In the genomic region with DNA sequence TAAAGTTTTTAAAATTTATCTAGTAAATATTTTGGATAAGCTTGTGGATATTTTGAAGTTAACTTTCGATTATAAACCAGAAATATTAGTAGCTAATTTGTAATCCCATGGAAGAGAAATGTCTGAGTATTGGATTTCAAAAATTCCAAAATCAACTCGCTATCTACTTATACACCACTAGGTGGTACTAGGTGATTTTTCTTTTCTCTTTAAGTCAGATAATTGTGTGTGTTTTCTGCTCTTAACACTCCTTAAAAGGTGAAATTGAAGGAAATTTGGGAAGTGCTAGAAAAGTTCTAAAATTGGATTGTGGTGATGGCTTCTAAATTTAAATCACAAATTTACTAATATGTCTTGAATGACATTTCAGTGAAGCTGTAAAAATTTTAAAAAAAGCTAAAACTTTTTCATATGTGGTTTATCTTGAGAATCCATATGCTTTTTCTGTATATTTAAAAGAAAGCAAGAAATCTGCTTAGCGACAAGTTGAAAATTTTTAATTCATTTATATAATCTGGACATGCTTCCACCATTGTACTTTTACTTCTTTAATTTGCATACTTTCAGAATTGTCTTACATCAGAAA, we compare ENCODE assay signal across 8 cellular contexts.
DNase-seq lines count a peak whose midpoint lies in the region; ATAC-seq and TF ChIP-seq lines count a peak whose summit lies in the region.

No MANE protein-coding gene starts in this region.

- DNase-seq in NCI-H2107 treated with DMSO at 0.1 percent for 48 hours (lab: John Stamatoyannopoulos, UW; ENCODE audit: unreplicated experiment) = peak; percentile 43
- DNase-seq in NCI-H2107 (lab: John Stamatoyannopoulos, UW) = no peak
- peak; percentile 32 for DNase-seq in LHCN-M2 (ENCODE audit: low read depth)
- no peak for DNase-seq in adrenal gland
- peak; percentile 47 for DNase-seq in kidney tubule cell (ENCODE audit: low spot score)
- no peak for DNase-seq in stimulated activated naive B cell treated with anti-CD40 and anti-IgM and Interleukin-4, amounts not matched to agents 10 μg/mL and 1 μg/mL and 100 μg/mL, for 72 hours
- no peak for DNase-seq in Calu3

- H3K4me1 ChIP-seq in adrenal gland (replicated peaks in 1 of 2) = no peaks in the 10 kb centered on the region

- no peak overlapping the region for H3K27ac Mint-ChIP-seq in stimulated activated naive B cell treated with anti-CD40 and anti-IgM and Interleukin-4, amounts not matched to agents 10 μg/mL and 1 μg/mL and 100 μg/mL, for 72 hours
- no peak overlapping the region for H3K27ac Mint-ChIP-seq in Calu3 (ENCODE audit: unreplicated experiment)

- peaks cover 0 to 3% of the 10 kb centered on the region in 2 donors for H3K9me3 Mint-ChIP-seq in stimulated activated naive B cell treated with anti-CD40 and anti-IgM and Interleukin-4, amounts not matched to agents 10 μg/mL and 1 μg/mL and 100 μg/mL, for 72 hours
- no peaks in the 10 kb centered on the region for H3K9me3 Mint-ChIP-seq in Calu3 (ENCODE audit: low read depth, unreplicated experiment)

- H3K4me1 Mint-ChIP-seq in stimulated activated naive B cell treated with anti-CD40 and anti-IgM and Interleukin-4, amounts not matched to agents 10 μg/mL and 1 μg/mL and 100 μg/mL, for 72 hours = no peaks in the 10 kb centered on the region
- peaks cover 33% of the 10 kb centered on the region for H3K4me1 Mint-ChIP-seq in Calu3 (ENCODE audit: low read depth, unreplicated experiment)

- no peaks in the 10 kb centered on the region for H3K36me3 Mint-ChIP-seq in stimulated activated naive B cell treated with anti-CD40 and anti-IgM and Interleukin-4, amounts not matched to agents 10 μg/mL and 1 μg/mL and 100 μg/mL, for 72 hours
- H3K36me3 Mint-ChIP-seq in Calu3 (ENCODE audit: insufficient read depth, unreplicated experiment) = no peaks in the 10 kb centered on the region

- H3K27me3 ChIP-seq in adrenal gland = no peaks in the 10 kb centered on the region

- no peak for TF ChIP-seq POLR2A in adrenal gland (IDR thresholded peaks at IDR 0.05)

- CTCF ChIA-PET in Calu3 (lab: Charles Lee) = interaction anchor here (0.6 to 5.8 kb wide), 5 partner anchors 20 to 127 kb away, joined by 3 to 64 read pairs (median 3); no protein-coding TSS in a partner anchor

- no peak overlapping the region for H3K27ac ChIP-seq in adrenal gland

- intact Hi-C loops in adrenal gland (cut with DNase I) = loop anchor here (5.0 to 10.0 kb wide), 2 partner anchors 115 to 217 kb away; no protein-coding TSS in a partner anchor
- intact Hi-C loops in Calu3 (cut with micrococcal nuclease; ENCODE audit: unreplicated experiment) = loop anchor here (1.0 to 2.0 kb wide), 2 partner anchors 114 to 207 kb away; partner anchors contain the start of gene TFAM

- peaks cover 0 to 8% of the 10 kb centered on the region in 2 donors for H3K27me3 Mint-ChIP-seq in stimulated activated naive B cell treated with anti-CD40 and anti-IgM and Interleukin-4, amounts not matched to agents 10 μg/mL and 1 μg/mL and 100 μg/mL, for 72 hours
- no peaks in the 10 kb centered on the region for H3K27me3 Mint-ChIP-seq in Calu3 (ENCODE audit: unreplicated experiment)

- WGBS in adrenal gland, 4 donors = 14 to 21% (median 18%) methylated on average over 3 of the region's 3 CpGs

- H3K36me3 ChIP-seq in adrenal gland (replicated peaks in 1 of 2) = no peaks in the 10 kb centered on the region

- BruUV-seq in Calu3 (replicated peaks; lab: Mats Ljungman, UMichigan) = no TSS peak

- H3K4me3 ChIP-seq in adrenal gland = no peak overlapping the region

- no peaks in the 10 kb centered on the region for H3K9me3 ChIP-seq in adrenal gland (replicated peaks in 1 of 3)

- ATAC-seq in HG02588 (IDR thresholded peaks at IDR 0.05; ENCODE audit: unreplicated experiment) = no peak
- no peak for ATAC-seq in stimulated activated naive B cell treated with anti-CD40 and anti-IgM and Interleukin-4, amounts not matched to agents 10 μg/mL and 1 μg/mL and 100 μg/mL, for 72 hours (replicated peaks)

- no peak overlapping the region for H3K4me3 Mint-ChIP-seq in stimulated activated naive B cell treated with anti-CD40 and anti-IgM and Interleukin-4, amounts not matched to agents 10 μg/mL and 1 μg/mL and 100 μg/mL, for 72 hours
- no peak overlapping the region for H3K4me3 Mint-ChIP-seq in Calu3 (ENCODE audit: low read depth, unreplicated experiment)

- TF ChIP-seq CTCF in adrenal gland (IDR thresholded peaks at IDR 0.05) = peak; percentile 47 to 80 (median 72)
- TF ChIP-seq CTCF in Calu3 (IDR thresholded peaks at IDR 0.05; ENCODE audit: unreplicated experiment) = no peak

Comparison
In these comparisons a context has a peak if more than half of its experiments do, and no peak if none do; other contexts are left out.
1. DNase-seq: peak in NCI-H2107 treated with DMSO at 0.1 percent for 48 hours (single experiment), LHCN-M2 (single experiment) and kidney tubule cell (single experiment); none in NCI-H2107 (single experiment), adrenal gland (0 of 7), stimulated activated naive B cell treated with anti-CD40 and anti-IgM and Interleukin-4, amounts not matched to agents 10 μg/mL and 1 μg/mL and 100 μg/mL, for 72 hours (single experiment) and Calu3 (single experiment).